Comparison of ENCODE assay signal across 1 cellular context in the genomic region with DNA sequence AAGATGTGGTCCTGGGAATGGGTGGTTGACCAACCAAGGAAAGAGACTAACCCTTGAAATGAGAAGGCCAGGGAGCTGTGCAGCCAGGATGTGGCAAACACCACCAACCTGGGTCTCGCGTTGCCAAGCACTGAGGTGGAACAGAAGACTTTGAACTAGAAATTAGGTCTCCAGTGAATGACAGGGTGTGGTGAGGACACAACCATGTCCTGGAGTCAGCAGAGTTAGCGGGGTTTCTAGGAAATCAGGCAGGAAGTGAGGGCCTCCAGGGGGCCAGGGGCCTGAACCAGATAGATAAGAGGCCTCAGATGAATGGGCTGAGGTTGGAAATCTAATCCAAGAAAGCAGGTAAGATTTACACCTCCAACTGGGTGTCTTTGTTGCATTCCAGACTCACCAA.
A peak's percentile ranks its signal among the peaks of the same experiment; 100 is the strongest.
TF ChIP-seq lines count a peak whose summit lies in the region.

No MANE protein-coding gene starts in this region.

TF ChIP-seq in K562, 482 proteins besides CTCF, POLR2A, EP300 and RAD21 (continued from another document):
- TF ChIP-seq ZNF639 (CRISPR knock-in tag; conservative IDR thresholded peaks at IDR 0.05 in 1 of 2, IDR thresholded peaks at IDR 0.05 in 1 of 2) (no peak), ATF7 (IDR thresholded peaks at IDR 0.05) (no peak), PKNOX1 (IDR thresholded peaks at IDR 0.05) (peak; percentile 31)
- TF ChIP-seq, protein P1, sequence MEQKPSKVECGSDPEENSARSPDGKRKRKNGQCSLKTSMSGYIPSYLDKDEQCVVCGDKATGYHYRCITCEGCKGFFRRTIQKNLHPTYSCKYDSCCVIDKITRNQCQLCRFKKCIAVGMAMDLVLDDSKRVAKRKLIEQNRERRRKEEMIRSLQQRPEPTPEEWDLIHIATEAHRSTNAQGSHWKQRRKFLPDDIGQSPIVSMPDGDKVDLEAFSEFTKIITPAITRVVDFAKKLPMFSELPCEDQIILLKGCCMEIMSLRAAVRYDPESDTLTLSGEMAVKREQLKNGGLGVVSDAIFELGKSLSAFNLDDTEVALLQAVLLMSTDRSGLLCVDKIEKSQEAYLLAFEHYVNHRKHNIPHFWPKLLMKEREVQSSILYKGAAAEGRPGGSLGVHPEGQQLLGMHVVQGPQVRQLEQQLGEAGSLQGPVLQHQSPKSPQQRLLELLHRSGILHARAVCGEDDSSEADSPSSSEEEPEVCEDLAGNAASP (IDR thresholded peaks at IDR 0.05): no peak
